In the genomic region with DNA sequence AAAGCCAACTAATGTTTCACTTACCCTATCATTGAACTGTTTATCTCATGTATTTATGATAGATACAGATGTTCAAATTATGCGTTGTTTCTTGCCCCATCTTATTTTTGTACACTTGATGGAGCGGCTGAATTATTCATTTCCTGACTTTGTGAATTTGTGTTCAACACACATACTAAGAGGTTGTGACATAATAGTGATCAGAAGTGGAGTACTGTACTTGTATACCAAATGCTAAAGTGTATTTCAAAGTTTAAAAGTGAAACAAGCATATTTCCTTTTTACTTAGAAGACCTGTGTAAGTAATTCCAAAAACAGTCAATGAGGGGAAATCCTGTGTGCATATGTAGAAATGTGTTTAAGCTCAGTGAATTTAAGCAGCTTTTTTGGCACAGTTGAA, we compare ENCODE assay signal across 8 cellular contexts. TPM values are rescaled to one million over a fixed set of nuclear protein-coding genes. Genes with fewer than 3 reads are reported as not detected.
DNase-seq lines count a peak whose midpoint lies in the region; ATAC-seq and TF ChIP-seq lines count a peak whose summit lies in the region.

No MANE protein-coding gene starts in this region.

- no peaks in the 10 kb centered on the region; the same call in 2 of the 3 replicates for H3K9me3 Mint-ChIP-seq in GM23338

- in situ Hi-C loops in gastrocnemius medialis (cut with MboI; ENCODE audit: low sequenced_read_pairs in 4 of 4): no loop called here

- H4K20me1 ChIP-seq in GM23338 (replicated peaks; ENCODE audit: insufficient read depth): peaks cover 20% of the 10 kb centered on the region

- H3K36me3 ChIP-seq in GM23338 (ENCODE audit: insufficient read depth): peaks cover 41% of the 10 kb centered on the region
- H3K36me3 ChIP-seq in gastrocnemius medialis: peaks cover 9 to 45% of the 10 kb centered on the region in 2 donors

- H3K9me3 ChIP-seq in T-helper 17 cell (ENCODE audit: control insufficient read depth, low read length, poor library complexity, severe bottlenecking) (no peaks in the 10 kb centered on the region), gastrocnemius medialis (no peaks in the 10 kb centered on the region)

- peak in 1 of 2 donors; percentile 5 for TF ChIP-seq POLR2A in gastrocnemius medialis (IDR thresholded peaks at IDR 0.05)

- peak overlapping the region; percentile 85 for H3K4me2 ChIP-seq in GM23338

- no peak overlapping the region for H2AFZ ChIP-seq in GM23338

- H3F3A ChIP-seq in GM23338 (replicated peaks; ENCODE audit: low read depth): 0 out of 2 replicates have a peak, but pooled peaks cover 6% of the 10 kb centered on the region

- H3K4me1 Mint-ChIP-seq in GM23338 (peaks cover 33% of the 10 kb centered on the region), T-helper 17 cell (peaks cover 54% of the 10 kb centered on the region)

- H3K4me3 Mint-ChIP-seq in GM23338 (peak overlapping the region; percentile 98), T-helper 17 cell (peak overlapping the region; percentile 99)

- no peaks in the 10 kb centered on the region for H3K27me3 ChIP-seq in GM23338 (ENCODE audit: insufficient read depth)
- no peaks in the 10 kb centered on the region for H3K27me3 ChIP-seq in gastrocnemius medialis

- DNase-seq in GM23338 (ENCODE audit: low spot score): no peak
- no peak for DNase-seq in T-helper 17 cell
- DNase-seq in foreskin fibroblast: no peak
- DNase-seq in gastrocnemius medialis: no peak
- no peak for DNase-seq in stimulated activated naive CD4-positive, alpha-beta T cell treated with Interleukin-2 at 50 U/mL for 16 hours (lab: John Stamatoyannopoulos, UW)
- no peak for DNase-seq in sciatic nerve (ENCODE audit: low spot score)

- H3K27ac Mint-ChIP-seq in GM23338 (no peak overlapping the region), T-helper 17 cell (peak overlapping the region; percentile 100)

- H3K9me2 ChIP-seq in GM23338 (ENCODE audit: insufficient read depth): no peaks in the 10 kb centered on the region; the same call in 1 of the 2 replicates

- no peak for TF ChIP-seq CTCF in GM23338 (conservative IDR thresholded peaks at IDR 0.05; ENCODE audit: low read depth in 2 of 2)
- no peak for TF ChIP-seq CTCF in foreskin fibroblast (IDR thresholded peaks at IDR 0.05; ENCODE audit: low read depth, low read length)
- TF ChIP-seq CTCF in gastrocnemius medialis (IDR thresholded peaks at IDR 0.05 in 4 of 5, conservative IDR thresholded peaks at IDR 0.05 in 1 of 5): no peak

- peaks cover 4% of the 10 kb centered on the region for H3K27me3 Mint-ChIP-seq in GM23338 (ENCODE audit: insufficient read depth, low read depth, poor library complexity)
- H3K27me3 Mint-ChIP-seq in T-helper 17 cell: no peaks in the 10 kb centered on the region

- H3K27ac ChIP-seq in GM23338 (ENCODE audit: low read depth) (no peak overlapping the region), gastrocnemius medialis (peak overlapping the region; percentile 83 to 96 (median 94))

- ATAC-seq in GM23338 (no peak), T-helper 17 cell (no peak), gastrocnemius medialis (no peak), HG03439 (IDR thresholded peaks at IDR 0.05; ENCODE audit: unreplicated experiment) (no peak), HG03095 (IDR thresholded peaks at IDR 0.05; ENCODE audit: unreplicated experiment) (no peak), sciatic nerve (no peak)

- intact Hi-C loops in gastrocnemius medialis (cut with DNase I; ENCODE audit: low total_unique reads) (loop anchor here (2.0 kb wide), 1 partner anchor 280 kb away; no protein-coding TSS in a partner anchor), sciatic nerve (cut with DNase I) (no loop called here)

- peaks cover 58% of the 10 kb centered on the region for H3K36me3 Mint-ChIP-seq in GM23338 (ENCODE audit: low read depth)
- H3K36me3 Mint-ChIP-seq in T-helper 17 cell (ENCODE audit: low read depth): peaks cover 24% of the 10 kb centered on the region

- H3K79me2 ChIP-seq in GM23338 (replicated peaks; ENCODE audit: insufficient read depth): peaks cover 40% of the 10 kb centered on the region

- H3K4me1 ChIP-seq in GM23338 (ENCODE audit: insufficient read depth) (peaks cover 21% of the 10 kb centered on the region), gastrocnemius medialis (peaks cover 6% of the 10 kb centered on the region in 2 donors)

- H3K4me3 ChIP-seq in GM23338 (peak overlapping the region; percentile 84), foreskin fibroblast (ENCODE audit: low read depth in 1 of 2, low read length in 2 of 2) (peak overlapping the region; percentile 88 to 93), gastrocnemius medialis (peak overlapping the region; percentile 73 to 89 (median 85))

TF ChIP-seq in GM23338, 12 proteins besides CTCF, POLR2A, EP300 and RAD21 (continues in another document):
- TF ChIP-seq, protein P1, sequence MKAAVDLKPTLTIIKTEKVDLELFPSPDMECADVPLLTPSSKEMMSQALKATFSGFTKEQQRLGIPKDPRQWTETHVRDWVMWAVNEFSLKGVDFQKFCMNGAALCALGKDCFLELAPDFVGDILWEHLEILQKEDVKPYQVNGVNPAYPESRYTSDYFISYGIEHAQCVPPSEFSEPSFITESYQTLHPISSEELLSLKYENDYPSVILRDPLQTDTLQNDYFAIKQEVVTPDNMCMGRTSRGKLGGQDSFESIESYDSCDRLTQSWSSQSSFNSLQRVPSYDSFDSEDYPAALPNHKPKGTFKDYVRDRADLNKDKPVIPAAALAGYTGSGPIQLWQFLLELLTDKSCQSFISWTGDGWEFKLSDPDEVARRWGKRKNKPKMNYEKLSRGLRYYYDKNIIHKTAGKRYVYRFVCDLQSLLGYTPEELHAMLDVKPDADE (IDR thresholded peaks at IDR 0.05): no peak
- TF ChIP-seq STAT1 (IDR thresholded peaks at IDR 0.05; ENCODE audit: unreplicated experiment) (no peak), CREB1 (CRISPR knock-in tag; IDR thresholded peaks at IDR 0.05; ENCODE audit: low read depth) (no peak), NANOG (IDR thresholded peaks at IDR 0.05; ENCODE audit: borderline replicate concordance) (no peak), POLR2AphosphoS5 (IDR thresholded peaks at IDR 0.05; ENCODE audit: low read depth) (no peak), ZNF331 (CRISPR knock-in tag; IDR thresholded peaks at IDR 0.05; ENCODE audit: low read depth) (no peak), JUNB (IDR thresholded peaks at IDR 0.05; ENCODE audit: unreplicated experiment) (no peak), EZH2phosphoT487 (IDR thresholded peaks at IDR 0.05; ENCODE audit: unreplicated experiment) (no peak), REST (IDR thresholded peaks at IDR 0.05; ENCODE audit: unreplicated experiment) (no peak), EZH2 (IDR thresholded peaks at IDR 0.05; ENCODE audit: low read depth, unreplicated experiment) (no peak)

RNA-seq across cellular contexts. Expression of gene NFKBIZ, which starts 1.8 kb away (rescaled TPM):
- total RNA-seq in GM23338 (2014; rRNA removed; shearing (Covaris generic)): 13.1 and 18.2 TPM in 2 replicates
- 14.1 TPM in 2 replicates for polyA plus RNA-seq in GM23338 (2016; fragmentation: Nextera tagmentation; extraction: Ambion mirVana)
- total RNA-seq in T-helper 17 cell (100 to 1,000 TPM; 682 to 814 TPM), gastrocnemius medialis (10 to 100 TPM in 3 of 4 donors, 1 to 10 TPM in 1; 9.2 to 25.9 (median 20.6) TPM), sciatic nerve (91.6 TPM)
